Comparison of ENCODE assay signal across 2 cellular contexts in genomic region chr3:50581459-50581842, GRCh38.
TF ChIP-seq lines count a peak whose summit lies in the region.

No MANE protein-coding gene starts in this region.

TF ChIP-seq in liver, 16 proteins besides CTCF, POLR2A, EP300 and RAD21:
- TF ChIP-seq EGR1 (IDR thresholded peaks at IDR 0.05; ENCODE audit: low read depth in 2 of 2) (no peak), HNF4A (conservative IDR thresholded peaks at IDR 0.05) (peak in 1 of 2 donors; percentile 26)
TF ChIP-seq in liver: peak in this region for 1.

TF ChIP-seq in HepG2, 621 proteins besides CTCF, POLR2A, EP300 and RAD21:
- no peak for TF ChIP-seq ZBTB8A (CRISPR knock-in tag; IDR thresholded peaks at IDR 0.05; ENCODE audit: borderline replicate concordance, low read depth)
TF ChIP-seq in HepG2: peak in this region for 0.
